In genomic region chr9:16150501-16150900, GRCh38 we compare ENCODE assay signal across 18 cellular contexts.
DNase-seq lines count a peak whose midpoint lies in the region; ATAC-seq and TF ChIP-seq lines count a peak whose summit lies in the region.
"Had no signal": no experiment of that assay in that cellular context is flagged by ENCODE, and none has a peak within 500 bp of the region (broad histone marks: within the 10 kb centered on the region; RNA-seq: fewer than 3 reads in every experiment).

No MANE protein-coding gene starts in this region.

- DNase-seq in Right ventricle myocardium superior (peak; percentile 58), right cardiac atrium (no peak), foreskin keratinocyte (peak in 1 of 2 donors; percentile 57), mucosa of gallbladder (ENCODE audit: low spot score) (peak; percentile 38), glomerular visceral epithelial cell (ENCODE audit: extremely low spot score) (no peak), T1000 (lab: John Stamatoyannopoulos, UW) (no peak), aorta (no peak)
- DNase-seq: activated CD4-positive, alpha-beta T cell treated with anti-CD3 and anti-CD28 coated beads, Interleukin-2, amount 50 U/mL, for 48 hours; activated gamma-delta T cell treated with Interleukin-2 at 50 U/mL for 16 hours; Calu3; effector memory CD4-positive, alpha-beta T cell; NCI-H1092 treated with DMSO at 0.1 percent for 48 hours; SIG-M5; stimulated activated naive CD8-positive, alpha-beta T cell treated with anti-CD3 and anti-CD28 coated beads, Interleukin-15, amount 100 ng/mL, for 72 hours had no signal

- no peaks in the 10 kb centered on the region for H3K36me3 ChIP-seq in thymus (ENCODE audit: control insufficient read depth, insufficient read depth)
- no peaks in the 10 kb centered on the region for H3K36me3 ChIP-seq in aorta (ENCODE audit: control insufficient read depth in 1 of 2, insufficient read depth in 2 of 2, low read length in 1 of 2)
- H3K36me3 ChIP-seq: BLaER1 had no signal

- no peak for TF ChIP-seq CTCF in foreskin keratinocyte (conservative IDR thresholded peaks at IDR 0.05)

- H3K9me3 ChIP-seq in right cardiac atrium (ENCODE audit: control insufficient read depth, low read length) (no peaks in the 10 kb centered on the region), thymus (ENCODE audit: control insufficient read depth) (no peaks in the 10 kb centered on the region), aorta (ENCODE audit: control insufficient read depth, low read length) (no peaks in the 10 kb centered on the region)
- H3K9me3 ChIP-seq: BLaER1 had no signal

- peaks cover 2% of the 10 kb centered on the region for H3K4me1 ChIP-seq in right cardiac atrium (ENCODE audit: control insufficient read depth, insufficient read depth, low read length)
- peaks cover under 1% of the 10 kb centered on the region for H3K4me1 ChIP-seq in foreskin keratinocyte
- no peaks in the 10 kb centered on the region for H3K4me1 ChIP-seq in thymus (ENCODE audit: control insufficient read depth, insufficient read depth, low read length)
- H3K4me1 ChIP-seq in aorta (ENCODE audit: control insufficient read depth in 1 of 2, insufficient read depth in 2 of 2, low read length in 2 of 2), result no peaks in the 10 kb centered on the region

- intact Hi-C loops in Right ventricle myocardium superior (cut with DNase I), result loop anchor here (10.0 kb wide), 1 partner anchor 444 kb away; no protein-coding TSS in a partner anchor
- intact Hi-C loops in right cardiac atrium (cut with DNase I), result no loop called here
- intact Hi-C loops in aorta (cut with DNase I), result no loop called here

- 51% methylated on average over 4 of the region's 4 CpGs for WGBS in right cardiac atrium
- 92% methylated on average over 4 of the region's 4 CpGs for WGBS in thymus
- 27 to 34% methylated on average over 4 of the region's 4 CpGs for WGBS in aorta, 2 donors

- H3K27me3 ChIP-seq in right cardiac atrium (ENCODE audit: control insufficient read depth, insufficient read depth) (no peaks in the 10 kb centered on the region), foreskin keratinocyte (no peaks in the 10 kb centered on the region), thymus (ENCODE audit: control insufficient read depth, insufficient read depth) (no peaks in the 10 kb centered on the region), aorta (ENCODE audit: control insufficient read depth in 1 of 2, insufficient read depth in 2 of 2, low read length in 1 of 2) (no peaks in the 10 kb centered on the region)
- H3K27me3 ChIP-seq: BLaER1 had no signal

- H3K27ac ChIP-seq in right cardiac atrium (ENCODE audit: low read length) (no peak overlapping the region), foreskin keratinocyte (no peak overlapping the region), thymus (ENCODE audit: low read depth) (peak overlapping the region; percentile 8), aorta (ENCODE audit: low read depth in 1 of 2, low read length in 2 of 2) (no peak overlapping the region)
- H3K27ac ChIP-seq: BLaER1, KMS-11, VCaP had no signal

- ATAC-seq in Right ventricle myocardium superior (ENCODE audit: poor library complexity) (peak; percentile 94), right cardiac atrium (no peak), foreskin keratinocyte (peak; percentile 7), aorta (ENCODE audit: low FRiP score) (no peak)
- ATAC-seq: stimulated activated naive CD8-positive, alpha-beta T cell treated with anti-CD3 and anti-CD28 coated beads, Interleukin-15, amount 100 ng/mL, for 72 hours had no signal

- H3K4me3 ChIP-seq in right cardiac atrium (ENCODE audit: low read length) (no peak overlapping the region), thymus (ENCODE audit: low read length) (no peak overlapping the region), aorta (ENCODE audit: low read length in 2 of 2) (no peak overlapping the region)
- H3K4me3 ChIP-seq: BLaER1 had no signal

Comparison
In these comparisons a context has a peak if more than half of its experiments do, and no peak if none do; other contexts are left out.
1. ATAC-seq: peak in Right ventricle myocardium superior (single experiment) and foreskin keratinocyte (single experiment); none in right cardiac atrium (0 of 2) and aorta (single experiment).
2. DNase-seq: peak in Right ventricle myocardium superior (single experiment) and mucosa of gallbladder (single experiment); none in right cardiac atrium (0 of 3), glomerular visceral epithelial cell (single experiment), T1000 (single experiment) and aorta (0 of 2).